ENCODE assay signal across 10 cellular contexts in genomic region chr22:25488244-25489020, GRCh38.
DNase-seq lines count a peak whose midpoint lies in the region; ATAC-seq and TF ChIP-seq lines count a peak whose summit lies in the region.
"Had no signal": no experiment of that assay in that cellular context is flagged by ENCODE, and none has a peak within 500 bp of the region (broad histone marks: within the 10 kb centered on the region; RNA-seq: fewer than 3 reads in every experiment).

No MANE protein-coding gene starts in this region.

- no peak overlapping the region for H3K27ac ChIP-seq in liver (ENCODE audit: low read depth in 1 of 2, low read length in 2 of 2)
- no peak overlapping the region for H3K27ac ChIP-seq in MM.1S (ENCODE audit: low read length)
- H3K27ac ChIP-seq: upper lobe of left lung had no signal

- H2AFZ ChIP-seq in MM.1S (ENCODE audit: low read length), result no peak overlapping the region

- H3K4me3 Mint-ChIP-seq in activated naive CD8-positive, alpha-beta T cell, result peak overlapping the region; percentile 28
- H3K4me3 Mint-ChIP-seq: brain had no signal

- H3K4me1 ChIP-seq in liver (ENCODE audit: control insufficient read depth in 4 of 4, insufficient read depth in 4 of 4, low read length in 3 of 4), result peaks cover 0 to 2% (median 0%) of the 10 kb centered on the region in 4 donors
- no peaks in the 10 kb centered on the region for H3K4me1 ChIP-seq in MM.1S (ENCODE audit: low read length)

- TF ChIP-seq CTCF in liver (IDR thresholded peaks at IDR 0.05; ENCODE audit: low read depth, low read length, missing input control) (no peak), MM.1S (IDR thresholded peaks at IDR 0.05; ENCODE audit: low read length) (no peak)

- H3K9me3 Mint-ChIP-seq in activated naive CD8-positive, alpha-beta T cell (ENCODE audit: low read depth), result peaks cover 5% of the 10 kb centered on the region

- peak overlapping the region; percentile 81 for H3K27ac Mint-ChIP-seq in activated naive CD8-positive, alpha-beta T cell

- WGBS in liver, result 15% methylated on average over 3 of the region's 3 CpGs

- no peak overlapping the region for H3K4me2 ChIP-seq in MM.1S (ENCODE audit: low read depth, low read length)

- H3K27me3 ChIP-seq in liver (ENCODE audit: control insufficient read depth in 4 of 4, insufficient read depth in 4 of 4, low read length in 3 of 4) (no peaks in the 10 kb centered on the region), MM.1S (replicated peaks; ENCODE audit: insufficient read depth, low read length) (no peaks in the 10 kb centered on the region)
- H3K27me3 ChIP-seq: upper lobe of left lung had no signal

- H3K4me3 ChIP-seq in liver (ENCODE audit: low read depth in 1 of 3, low read length in 3 of 3) (no peak overlapping the region), MM.1S (ENCODE audit: low read length) (no peak overlapping the region)
- H3K4me3 ChIP-seq: upper lobe of left lung had no signal

- H3K9me3 ChIP-seq in liver (ENCODE audit: control insufficient read depth in 4 of 4, low read length in 3 of 4) (no peaks in the 10 kb centered on the region), MM.1S (replicated peaks; ENCODE audit: insufficient read depth, low read length) (no peaks in the 10 kb centered on the region)
- H3K9me3 ChIP-seq: upper lobe of left lung had no signal

- H3K36me3 ChIP-seq in liver (ENCODE audit: control insufficient read depth in 4 of 4, insufficient read depth in 3 of 4, low read depth in 1 of 4, low read length in 3 of 4) (peaks cover 0 to 3% (median 0%) of the 10 kb centered on the region in 4 donors), MM.1S (replicated peaks; ENCODE audit: insufficient read depth, low read length) (no peaks in the 10 kb centered on the region)

- peak; percentile 14 for DNase-seq in DMS 273 treated with DMSO at 0.1 percent for 48 hours (lab: John Stamatoyannopoulos, UW)
- DNase-seq in NCI-H146 (lab: John Stamatoyannopoulos, UW), result peak; percentile 88
- peak; percentile 59 for DNase-seq in stromal cell of bone marrow (ENCODE audit: low read depth)
- no peak for DNase-seq in MM.1S

- H3K9ac ChIP-seq in liver (ENCODE audit: low read depth in 1 of 2, low read length in 2 of 2), result no peak overlapping the region
- no peak overlapping the region for H3K9ac ChIP-seq in MM.1S (ENCODE audit: low read length)

- peaks cover 45% of the 10 kb centered on the region for H3K4me1 Mint-ChIP-seq in activated naive CD8-positive, alpha-beta T cell (ENCODE audit: low read depth)

- H3K27me3 Mint-ChIP-seq in activated naive CD8-positive, alpha-beta T cell, result no peaks in the 10 kb centered on the region

- TF ChIP-seq RAD21 in liver (IDR thresholded peaks at IDR 0.05), result no peak

- ATAC-seq in GM21786 (IDR thresholded peaks at IDR 0.05; ENCODE audit: unreplicated experiment) (no peak), GM21576 (IDR thresholded peaks at IDR 0.05; ENCODE audit: unreplicated experiment) (no peak)

- no peaks in the 10 kb centered on the region for H4K20me1 ChIP-seq in MM.1S (ENCODE audit: insufficient read depth, low read length)

- peaks cover 32% of the 10 kb centered on the region for H3K36me3 Mint-ChIP-seq in activated naive CD8-positive, alpha-beta T cell

- no peaks in the 10 kb centered on the region for H3F3A ChIP-seq in MM.1S (ENCODE audit: insufficient read depth, low read length)

- no peaks in the 10 kb centered on the region for H3K79me2 ChIP-seq in MM.1S (ENCODE audit: low read length)

- no peaks in the 10 kb centered on the region for H3K9me2 ChIP-seq in MM.1S (replicated peaks; ENCODE audit: insufficient read depth, low read length)

TF ChIP-seq in liver, 16 proteins besides CTCF, POLR2A, EP300 and RAD21:
- TF ChIP-seq RXRA (IDR thresholded peaks at IDR 0.05) (no peak), NR2F2 (IDR thresholded peaks at IDR 0.05) (peak; percentile 42)
TF ChIP-seq in liver: peak in this region for 1.
